In the genomic region with DNA sequence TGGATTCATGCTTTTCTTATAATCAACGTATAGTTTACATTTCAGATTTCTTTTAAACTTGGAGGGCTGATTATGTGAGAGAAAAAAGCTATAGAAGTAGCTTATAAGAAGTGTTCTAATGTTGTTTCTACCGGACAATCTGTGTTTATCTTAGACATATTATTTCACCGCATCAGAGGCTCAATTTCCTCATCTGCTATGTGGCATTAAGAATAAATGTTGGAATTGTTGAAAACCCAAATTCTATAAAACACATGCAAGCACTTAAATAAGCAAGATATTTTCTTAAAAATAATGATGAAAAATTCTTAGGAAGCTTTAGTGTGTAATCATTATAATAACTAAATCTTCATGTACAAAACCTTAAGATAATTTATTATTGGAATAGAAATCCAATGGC, we compare ENCODE assay signal across 20 cellular contexts.
"Had no signal": no experiment of that assay in that cellular context is flagged by ENCODE, and none has a peak within 500 bp of the region (broad histone marks: within the 10 kb centered on the region; RNA-seq: fewer than 3 reads in every experiment).

No MANE protein-coding gene starts in this region.

- ATAC-seq: gastrocnemius medialis; left lobe of liver; right cardiac atrium; stimulated activated naive B cell treated with anti-CD40 and anti-IgM and Interleukin-4, amounts not matched to agents 10 μg/mL and 1 μg/mL and 100 μg/mL, for 72 hours had no signal

- H3K27me3 ChIP-seq: esophagus muscularis mucosa, gastrocnemius medialis, neural progenitor cell, sigmoid colon, spleen, tibial nerve, upper lobe of left lung had no signal

- H3K36me3 ChIP-seq: esophagus muscularis mucosa, gastrocnemius medialis, neural progenitor cell, sigmoid colon, spleen, thoracic aorta, tibial nerve, upper lobe of left lung had no signal

- H3K9me3 ChIP-seq: esophagus muscularis mucosa, gastrocnemius medialis, mucosa of descending colon, psoas muscle, sigmoid colon, spleen, thoracic aorta, tibial nerve, upper lobe of left lung had no signal

- H3K9ac ChIP-seq: neural progenitor cell had no signal

- H2AFZ ChIP-seq: neural progenitor cell had no signal

- H3K4me3 ChIP-seq: dorsolateral prefrontal cortex, esophagus muscularis mucosa, gastrocnemius medialis, mucosa of descending colon, neural progenitor cell, psoas muscle, sigmoid colon, spleen, thoracic aorta, tibial nerve, upper lobe of left lung had no signal

- DNase-seq: dorsolateral prefrontal cortex; effector CD4-positive, alpha-beta T cell; endodermal cell; gastrocnemius medialis; head of caudate nucleus; kidney; mucosa of descending colon; naive B cell; posterior cingulate gyrus; psoas muscle; right cardiac atrium; sigmoid colon; spleen; stimulated activated naive B cell treated with anti-CD40 and anti-IgM and Interleukin-4, amounts not matched to agents 10 μg/mL and 1 μg/mL and 100 μg/mL, for 72 hours; upper lobe of left lung had no signal

- H3K4me1 ChIP-seq: gastrocnemius medialis, psoas muscle, spleen, tibial nerve, upper lobe of left lung had no signal

- H3K27ac ChIP-seq: dorsolateral prefrontal cortex, esophagus muscularis mucosa, gastrocnemius medialis, neural progenitor cell, psoas muscle, sigmoid colon, spleen, thoracic aorta, tibial nerve, upper lobe of left lung had no signal
